23 cellular contexts compared by ENCODE assay signal in genomic region chr3:15465876-15466585, GRCh38.
"Had no signal": no experiment of that assay in that cellular context is flagged by ENCODE, and none has a peak within 500 bp of the region (broad histone marks: within the 10 kb centered on the region; RNA-seq: fewer than 3 reads in every experiment).

No MANE protein-coding gene starts in this region.

- H3K4me3 ChIP-seq: dorsolateral prefrontal cortex, heart right ventricle, left lung, lower lobe of right lung, pancreas, prostate gland, skin epidermis, stomach, thoracic aorta, transverse colon had no signal

- H3K27ac ChIP-seq: dorsolateral prefrontal cortex, heart right ventricle, left lung, lower lobe of right lung, pancreas, prostate gland, skin epidermis, stomach, thoracic aorta, transverse colon had no signal

- H3K27me3 ChIP-seq: dorsolateral prefrontal cortex, heart right ventricle, left lung, pancreas, stomach, transverse colon had no signal

- H3K9me3 ChIP-seq: heart right ventricle, left lung, lower lobe of right lung, pancreas, prostate gland, stomach, transverse colon had no signal

- H3K36me3 Mint-ChIP-seq: memory B cell had no signal

- H3K27me3 Mint-ChIP-seq: memory B cell had no signal

- H3K27ac Mint-ChIP-seq: memory B cell, mesothelial cell of epicardium, nephron had no signal

- H3K36me3 ChIP-seq: left lung, lower lobe of right lung, pancreas, prostate gland, thoracic aorta, transverse colon had no signal

- H3K9me3 Mint-ChIP-seq: memory B cell, mesothelial cell of epicardium, nephron had no signal

- H3K4me1 ChIP-seq: heart right ventricle, left lung, lower lobe of right lung, pancreas, prostate gland, stomach, transverse colon had no signal

- H3K4me3 Mint-ChIP-seq: memory B cell, mesothelial cell of epicardium, nephron had no signal

- DNase-seq: cortex of kidney; dorsolateral prefrontal cortex; effector CD8-positive, alpha-beta T cell; heart right ventricle; hypothalamus; left lung; lower lobe of right lung; occipital lobe; pancreas; retina; stimulated activated CD4-positive, alpha-beta T cell treated with anti-CD3 and anti-CD28 coated beads, Interleukin-2, amount 100 ng/mL, for 24 hours; stimulated activated naive CD4-positive, alpha-beta T cell; stomach; substantia nigra; transverse colon had no signal

- H3K4me1 Mint-ChIP-seq: memory B cell, mesothelial cell of epicardium had no signal

- ATAC-seq: esophagus mucosa, heart right ventricle, left lung, lower lobe of right lung, pancreas, sciatic nerve had no signal
